8 cellular contexts compared by ENCODE assay signal in the genomic region with DNA sequence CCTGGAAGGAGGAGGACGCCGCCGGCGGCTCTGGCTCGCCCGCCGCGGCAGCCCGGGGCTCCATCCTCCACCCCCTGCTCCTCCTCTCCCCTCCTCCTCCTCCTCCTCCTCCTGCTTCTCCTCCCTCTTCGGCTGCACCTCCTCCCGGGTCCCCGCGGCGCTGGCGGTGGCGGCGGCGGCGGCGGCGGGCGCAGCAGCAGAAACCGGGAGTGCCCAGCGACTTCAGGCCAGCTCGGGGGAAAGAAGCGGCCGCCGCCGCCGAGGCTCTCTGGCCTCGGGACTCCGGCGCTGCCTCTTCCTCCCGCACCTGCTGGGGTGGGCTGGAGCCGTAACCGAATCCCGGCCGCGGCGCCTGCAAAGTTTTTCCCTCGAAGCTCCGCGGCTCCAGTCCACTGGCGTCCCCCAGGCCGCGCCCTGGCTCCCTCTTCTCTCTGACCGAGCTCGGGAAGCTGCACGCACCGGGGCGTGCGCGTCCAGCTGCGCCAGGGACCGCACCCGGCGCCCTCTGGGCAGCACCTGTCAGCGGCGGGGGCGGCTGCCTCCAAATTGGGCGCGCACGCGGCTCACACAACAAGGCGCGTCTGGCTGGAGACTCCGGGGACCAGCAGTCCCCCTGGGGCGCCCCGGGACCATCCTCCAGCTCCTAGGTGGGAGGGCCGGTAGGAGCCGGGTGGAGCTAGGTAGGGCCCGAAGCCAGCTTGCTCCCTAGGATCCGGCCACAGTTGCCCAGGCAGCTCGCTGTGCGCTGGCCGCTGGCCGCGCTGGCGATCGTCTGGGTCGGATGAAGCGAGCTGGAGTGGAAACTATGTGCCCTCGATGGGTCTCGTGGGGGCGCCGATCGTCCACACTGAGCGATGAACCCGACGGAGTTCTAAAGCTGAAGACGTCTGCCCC.
DNase-seq lines count a peak whose midpoint lies in the region; ATAC-seq lines count a peak whose summit lies in the region.

A gene (minus strand): TSS at position 583 of the 894 bp plus-strand sequence.

- peak within 1 kb of the TSS; percentile 46 for H3K27ac ChIP-seq in angular gyrus (ENCODE audit: low read depth, low read length)
- no peak within 1 kb of the TSS for H3K27ac ChIP-seq in rectal smooth muscle tissue (ENCODE audit: low read depth, low read length)

- H3K36me3 ChIP-seq in rectal smooth muscle tissue (ENCODE audit: control insufficient read depth, insufficient read depth, low read length): no peaks in the 10 kb centered on the region

- H3K4me3 ChIP-seq in rectal smooth muscle tissue (ENCODE audit: low read length): peak within 1 kb of the TSS; percentile 58

- peak within 1 kb of the TSS; percentile 59 for H3K4me3 Mint-ChIP-seq in T-helper 1 cell treated with Interleukin-12 subunit alpha and Interleukin-12 subunit beta and Interleukin-4 antibody, amounts not matched to agents 30 μg/mL and 1 μg/mL, for 36 hours

- ATAC-seq in HG02610 (IDR thresholded peaks at IDR 0.05; ENCODE audit: unreplicated experiment): peak; percentile 22

- no peaks in the 10 kb centered on the region for H3K4me1 ChIP-seq in rectal smooth muscle tissue (ENCODE audit: control insufficient read depth, insufficient read depth, low read length)

- peaks cover 3% of the 10 kb centered on the region for H3K4me1 Mint-ChIP-seq in T-helper 1 cell treated with Interleukin-12 subunit alpha and Interleukin-12 subunit beta and Interleukin-4 antibody, amounts not matched to agents 30 μg/mL and 1 μg/mL, for 36 hours (ENCODE audit: low read depth)

- no peaks in the 10 kb centered on the region for H3K36me3 Mint-ChIP-seq in T-helper 1 cell treated with Interleukin-12 subunit alpha and Interleukin-12 subunit beta and Interleukin-4 antibody, amounts not matched to agents 30 μg/mL and 1 μg/mL, for 36 hours (ENCODE audit: low read depth)

- peaks cover 68% of the 10 kb centered on the region for H3K27me3 Mint-ChIP-seq in T-helper 1 cell treated with Interleukin-12 subunit alpha and Interleukin-12 subunit beta and Interleukin-4 antibody, amounts not matched to agents 30 μg/mL and 1 μg/mL, for 36 hours (ENCODE audit: low read depth)

- no peaks in the 10 kb centered on the region for H3K9me3 Mint-ChIP-seq in T-helper 1 cell treated with Interleukin-12 subunit alpha and Interleukin-12 subunit beta and Interleukin-4 antibody, amounts not matched to agents 30 μg/mL and 1 μg/mL, for 36 hours

- H3K27me3 ChIP-seq in rectal smooth muscle tissue (ENCODE audit: control insufficient read depth, insufficient read depth, low read length): peaks cover 10% of the 10 kb centered on the region

- H3K9ac ChIP-seq in rectal smooth muscle tissue (ENCODE audit: low read length): no peak within 1 kb of the TSS

- DNase-seq in T-helper 1 cell (no peak), NCI-H345 (lab: John Stamatoyannopoulos, UW) (peak; percentile 64), hepatic stellate cell (ENCODE audit: low spot score) (peak; percentile 13), activated gamma-delta T cell (lab: John Stamatoyannopoulos, UW) (no peak)

- H3K27ac Mint-ChIP-seq in T-helper 1 cell treated with Interleukin-12 subunit alpha and Interleukin-12 subunit beta and Interleukin-4 antibody, amounts not matched to agents 30 μg/mL and 1 μg/mL, for 36 hours: no peak within 1 kb of the TSS

Comparison
In these comparisons a context has a peak if more than half of its experiments do, and no peak if none do; other contexts are left out.
1. DNase-seq: peak in NCI-H345 (single experiment) and hepatic stellate cell (single experiment); none in T-helper 1 cell (0 of 5) and activated gamma-delta T cell (single experiment).